In genomic region chr17:77329741-77330531, GRCh38 we compare ENCODE assay signal across 21 cellular contexts.
DNase-seq lines count a peak whose midpoint lies in the region; ATAC-seq and TF ChIP-seq lines count a peak whose summit lies in the region.
"Had no signal": no experiment of that assay in that cellular context is flagged by ENCODE, and none has a peak within 500 bp of the region (broad histone marks: within the 10 kb centered on the region; RNA-seq: fewer than 3 reads in every experiment).

No MANE protein-coding gene starts in this region.

- DNase-seq in T-helper 1 cell, result no peak
- no peak for DNase-seq in HCT116 (ENCODE audit: low read depth, low spot score)
- DNase-seq in endodermal cell, result peak; percentile 50
- DNase-seq in sigmoid colon, result peak; percentile 66
- DNase-seq: activated CD8-positive, alpha-beta T cell treated with anti-CD3 and anti-CD28 coated beads, Interleukin-2, amount 10 ng/mL, durations not matched to agents 7 days and 5 days; activated naive CD4-positive, alpha-beta T cell treated with anti-CD3 and anti-CD28 coated beads, Interleukin-2, amount 50 U/mL, for 16 hours; foreskin keratinocyte; NCI-H1417 treated with DMSO at 0.1 percent for 48 hours; NCI-H226; NK-92 treated with Interleukin-12 subunit alpha and Interleukin-12 subunit beta, amount 100 ng/mL, for 24 hours; SJCRH30; stimulated activated naive CD4-positive, alpha-beta T cell treated with Interleukin-2 at 50 U/mL for 16 hours had no signal

- TF ChIP-seq POLR2A in HCT116 (IDR thresholded peaks at IDR 0.05; ENCODE audit: borderline replicate concordance, extremely low read depth, insufficient read depth, insufficient read length) (no peak), sigmoid colon (IDR thresholded peaks at IDR 0.05) (no peak)

- CTCF ChIA-PET in HCT116 (lab: Charles Lee), result interaction anchor here (0.9 to 2.5 kb wide), 7 partner anchors 13 to 213 kb away, joined by 3 to 18 read pairs (median 3); no protein-coding TSS in a partner anchor

- no peak for TF ChIP-seq CTCF in HCT116 (IDR thresholded peaks at IDR 0.05 in 2 of 3, conservative IDR thresholded peaks at IDR 0.05 in 1 of 3; ENCODE audit: borderline replicate concordance in 1 of 3, insufficient read depth in 1 of 3, low read depth in 2 of 3, low read length in 2 of 3)
- TF ChIP-seq CTCF in endodermal cell (conservative IDR thresholded peaks at IDR 0.05), result no peak
- no peak for TF ChIP-seq CTCF in sigmoid colon (IDR thresholded peaks at IDR 0.05)

- peaks cover 9% of the 10 kb centered on the region for H3K27me3 Mint-ChIP-seq in T-helper 1 cell treated with Interleukin-12 subunit alpha and Interleukin-12 subunit beta and Interleukin-4 antibody, amounts not matched to agents 30 μg/mL and 1 μg/mL, for 36 hours (ENCODE audit: low read depth)
- H3K27me3 Mint-ChIP-seq in endodermal cell (ENCODE audit: insufficient read depth), result no peaks in the 10 kb centered on the region

- H3K27me3 ChIP-seq in HCT116 (ENCODE audit: insufficient read depth, low read length) (no peaks in the 10 kb centered on the region), endodermal cell (ENCODE audit: control insufficient read depth, insufficient read depth, low read length, poor library complexity, severe bottlenecking) (no peaks in the 10 kb centered on the region), sigmoid colon (no peaks in the 10 kb centered on the region)
- H3K27me3 ChIP-seq: foreskin keratinocyte, neutrophil, SJCRH30 had no signal

- BruUV-seq in HCT116 (replicated peaks; lab: Mats Ljungman, UMichigan), result no TSS peak

- H3K4me1 ChIP-seq in HCT116 (ENCODE audit: control insufficient read depth in 1 of 2, insufficient read depth in 2 of 2, low read length in 2 of 2) (peaks cover 33 to 55% of the 10 kb centered on the region in 2 experiments), endodermal cell (ENCODE audit: control insufficient read depth, insufficient read depth, low read length) (no peaks in the 10 kb centered on the region), sigmoid colon (peaks cover 0 to 58% (median 42%) of the 10 kb centered on the region in 4 donors)

- H3K27ac ChIP-seq in HCT116 (ENCODE audit: low read depth, low read length) (peak overlapping the region; percentile 6; the same call in 1 of the 2 replicates), endodermal cell (ENCODE audit: low read depth, low read length) (no peak overlapping the region), sigmoid colon (peak overlapping the region in 2 of 4 donors; percentile 21 to 92)
- H3K27ac ChIP-seq: 22Rv1, foreskin keratinocyte, SJCRH30 had no signal

- peaks cover 0 to 18% of the 10 kb centered on the region in 2 experiments; a peak in 1 of 4 replicates for H3K36me3 ChIP-seq in HCT116 (ENCODE audit: control insufficient read depth in 1 of 2, insufficient read depth in 2 of 2, low read length in 2 of 2)
- H3K36me3 ChIP-seq in endodermal cell (ENCODE audit: control insufficient read depth, insufficient read depth, low read length), result no peaks in the 10 kb centered on the region
- H3K36me3 ChIP-seq in sigmoid colon, result no peaks in the 10 kb centered on the region
- H3K36me3 ChIP-seq: neutrophil, SJCRH30 had no signal

- WGBS in endodermal cell (ENCODE audit: insufficient coverage in 1 of 2, insufficient read length in 1 of 2), 2 experiments, result 91 to 92% methylated on average over 8 to 21 of the region's 21 CpGs
- 85 to 91% methylated on average over 21 of the region's 21 CpGs for WGBS in sigmoid colon, 2 donors

- H3K9ac ChIP-seq in HCT116 (ENCODE audit: low read length) (no peak overlapping the region), endodermal cell (ENCODE audit: extremely low read depth, low read length, poor library complexity, severe bottlenecking) (no peak overlapping the region)

- peaks cover 2% of the 10 kb centered on the region for H3K36me3 Mint-ChIP-seq in T-helper 1 cell treated with Interleukin-12 subunit alpha and Interleukin-12 subunit beta and Interleukin-4 antibody, amounts not matched to agents 30 μg/mL and 1 μg/mL, for 36 hours (ENCODE audit: low read depth)
- peaks cover 3% of the 10 kb centered on the region for H3K36me3 Mint-ChIP-seq in endodermal cell (ENCODE audit: low read depth)
- H3K36me3 Mint-ChIP-seq: CD8-positive, alpha-beta T cell; mesothelial cell of epicardium had no signal

- intact Hi-C loops in HCT116 (cut with micrococcal nuclease), result loop anchor here (2.0 kb wide), 1 partner anchor 101 kb away; no protein-coding TSS in a partner anchor
- intact Hi-C loops in sigmoid colon (cut with DNase I), result loop anchor here (2.0 to 5.0 kb wide), 2 partner anchors 42 to 97 kb away; no protein-coding TSS in a partner anchor

- peaks cover 98% of the 10 kb centered on the region for H3K79me2 ChIP-seq in HCT116 (ENCODE audit: insufficient read depth, low read length)

- H4K20me1 ChIP-seq in HCT116 (ENCODE audit: insufficient read depth), result peaks cover 19% of the 10 kb centered on the region; the same call in 1 of the 2 replicates

- H3K4me1 Mint-ChIP-seq in T-helper 1 cell treated with Interleukin-12 subunit alpha and Interleukin-12 subunit beta and Interleukin-4 antibody, amounts not matched to agents 30 μg/mL and 1 μg/mL, for 36 hours (ENCODE audit: low read depth), result peaks cover 58% of the 10 kb centered on the region
- peaks cover 8% of the 10 kb centered on the region for H3K4me1 Mint-ChIP-seq in endodermal cell

- no peak overlapping the region for H3K4me2 ChIP-seq in HCT116 (ENCODE audit: low read length)

- no peak for ATAC-seq in HCT116
- ATAC-seq in HG02840 (IDR thresholded peaks at IDR 0.05; ENCODE audit: low FRiP score, unreplicated experiment), result no peak
- ATAC-seq in GM18909 (IDR thresholded peaks at IDR 0.05; ENCODE audit: poor library complexity, unreplicated experiment), result no peak
- ATAC-seq in HG02610 (IDR thresholded peaks at IDR 0.05; ENCODE audit: unreplicated experiment), result no peak
- ATAC-seq: activated CD8-positive, alpha-beta T cell treated with anti-CD3 and anti-CD28 coated beads, Interleukin-2, amount 10 ng/mL, durations not matched to agents 7 days and 5 days; CD8-positive, alpha-beta T cell; foreskin keratinocyte; GM12878 had no signal

- TF ChIP-seq RAD21 in HCT116 (IDR thresholded peaks at IDR 0.05; ENCODE audit: low read depth), result no peak

- H3K4me3 Mint-ChIP-seq in T-helper 1 cell treated with Interleukin-12 subunit alpha and Interleukin-12 subunit beta and Interleukin-4 antibody, amounts not matched to agents 30 μg/mL and 1 μg/mL, for 36 hours, result no peak overlapping the region
- no peak overlapping the region for H3K4me3 Mint-ChIP-seq in endodermal cell
- H3K4me3 Mint-ChIP-seq: activated CD8-positive, alpha-beta T cell treated with anti-CD3 and anti-CD28 coated beads, Interleukin-2, amount 10 ng/mL, durations not matched to agents 7 days and 5 days; CD8-positive, alpha-beta T cell; mesothelial cell of epicardium had no signal

- POLR2A ChIA-PET in HCT116 (lab: Charles Lee), result interaction anchor here (1.2 kb wide), 1 partner anchor 8 kb away, joined by 3 read pairs; no protein-coding TSS in a partner anchor

- RAD21 ChIA-PET in HCT116 (lab: Charles Lee; ENCODE audit: low non-redundant PET in 1 of 2, low total read pairs in 2 of 2, uncharacterized antibody in 2 of 2, unreplicated experiment in 2 of 2), result no interaction called here

- no peaks in the 10 kb centered on the region for H3K9me2 ChIP-seq in HCT116 (ENCODE audit: insufficient read depth)

- TF ChIP-seq EP300 in sigmoid colon (IDR thresholded peaks at IDR 0.05), result no peak

- no peaks in the 10 kb centered on the region for H3K9me3 Mint-ChIP-seq in T-helper 1 cell treated with Interleukin-12 subunit alpha and Interleukin-12 subunit beta and Interleukin-4 antibody, amounts not matched to agents 30 μg/mL and 1 μg/mL, for 36 hours
- H3K9me3 Mint-ChIP-seq in endodermal cell, result no peaks in the 10 kb centered on the region
- H3K9me3 Mint-ChIP-seq: CD8-positive, alpha-beta T cell had no signal

- H3K4me3 ChIP-seq in HCT116 (replicated peaks in 1 of 2; ENCODE audit: low read depth in 1 of 2, low read length in 2 of 2) (no peak overlapping the region), endodermal cell (ENCODE audit: low read length) (no peak overlapping the region), sigmoid colon (no peak overlapping the region)
- H3K4me3 ChIP-seq: GM12878, SJCRH30 had no signal

- H3K9me3 ChIP-seq in HCT116 (ENCODE audit: control insufficient read depth in 1 of 2, insufficient read depth in 1 of 2, low read depth in 1 of 2, low read length in 2 of 2), result no peaks in the 10 kb centered on the region
- no peaks in the 10 kb centered on the region for H3K9me3 ChIP-seq in endodermal cell (ENCODE audit: control insufficient read depth, low read length)
- no peaks in the 10 kb centered on the region for H3K9me3 ChIP-seq in sigmoid colon
- H3K9me3 ChIP-seq: neutrophil, SJCRH30 had no signal

- no peak overlapping the region for H2AFZ ChIP-seq in HCT116 (ENCODE audit: low read depth, low read length, poor library complexity, severe bottlenecking)

- peak overlapping the region; percentile 46 for H3K27ac Mint-ChIP-seq in T-helper 1 cell treated with Interleukin-12 subunit alpha and Interleukin-12 subunit beta and Interleukin-4 antibody, amounts not matched to agents 30 μg/mL and 1 μg/mL, for 36 hours
- no peak overlapping the region for H3K27ac Mint-ChIP-seq in endodermal cell
- H3K27ac Mint-ChIP-seq: CD8-positive, alpha-beta T cell; mesothelial cell of epicardium had no signal

TF ChIP-seq in HCT116, 20 proteins besides CTCF, POLR2A, EP300 and RAD21 (continues in another document):
- no peak for TF ChIP-seq MAX (IDR thresholded peaks at IDR 0.05)
- TF ChIP-seq CEBPB (IDR thresholded peaks at IDR 0.05; ENCODE audit: low read depth), result no peak
- no peak for TF ChIP-seq FOSL1 (IDR thresholded peaks at IDR 0.05; ENCODE audit: low read depth)
- no peak for TF ChIP-seq SP1 (IDR thresholded peaks at IDR 0.05; ENCODE audit: low read depth)

Comparison
In these comparisons a context has a peak if more than half of its experiments do, and no peak if none do; other contexts are left out.
1. DNase-seq: peak in endodermal cell (single experiment) and sigmoid colon (single experiment); none in T-helper 1 cell (0 of 5) and HCT116 (single experiment).